25 cellular contexts compared by ENCODE assay signal in genomic region chr12:108423486-108423885, GRCh38.
"Had no signal": no experiment of that assay in that cellular context is flagged by ENCODE, and none has a peak within 500 bp of the region (broad histone marks: within the 10 kb centered on the region; RNA-seq: fewer than 3 reads in every experiment).

No MANE protein-coding gene starts in this region.

- FAIRE-seq: endometrium, islet of Langerhans, keratinocyte had no signal

- H3K4me1 ChIP-seq: colonic mucosa, esophagus squamous epithelium, gastrocnemius medialis, heart right ventricle, left lung, lower lobe of right lung had no signal

- H3K27me3 ChIP-seq: colonic mucosa, esophagus squamous epithelium, gastrocnemius medialis, left lung had no signal

- H3K9me3 ChIP-seq: colonic mucosa, esophagus squamous epithelium, gastrocnemius medialis, heart right ventricle, left lung, lower lobe of right lung, mucosa of descending colon had no signal

- H3K27ac ChIP-seq: colonic mucosa, epithelial cell of prostate, esophagus squamous epithelium, gastrocnemius medialis, heart right ventricle, left lung, lower lobe of right lung had no signal

- DNase-seq: colonic mucosa; cortex of kidney; effector CD8-positive, alpha-beta T cell; effector memory CD8-positive, alpha-beta T cell; endodermal cell; erythroblast; esophagus squamous epithelium; foreskin fibroblast; foreskin melanocyte; gastrocnemius medialis; glutamatergic neuron; head of caudate nucleus; heart right ventricle; hippocampal formation; left cardiac atrium; left lung; left ventricle myocardium superior; lower lobe of right lung; mesenchymal stem cell; mucosa of descending colon; naive B cell had no signal

- H3K4me3 ChIP-seq: colonic mucosa, esophagus squamous epithelium, gastrocnemius medialis, heart right ventricle, left lung, lower lobe of right lung, mucosa of descending colon had no signal

- H3K36me3 ChIP-seq: colonic mucosa, esophagus squamous epithelium, gastrocnemius medialis, heart right ventricle, left lung, lower lobe of right lung had no signal
